Comparison of ENCODE assay signal across 8 cellular contexts in genomic region chr2:7044253-7045250, GRCh38.
DNase-seq lines count a peak whose midpoint lies in the region; ATAC-seq and TF ChIP-seq lines count a peak whose summit lies in the region.

No MANE protein-coding gene starts in this region.

- intact Hi-C loops in lower lobe of right lung (cut with DNase I): loop anchor here (10.0 kb wide), 1 partner anchor 150 kb away; no protein-coding TSS in a partner anchor

- H3K79me2 ChIP-seq in GM23338 (replicated peaks; ENCODE audit: insufficient read depth): no peaks in the 10 kb centered on the region

- DNase-seq in GM03348 (ENCODE audit: low spot score) (peak; percentile 88), GM23338 (ENCODE audit: low spot score) (peak; percentile 76), NCI-H146 (lab: John Stamatoyannopoulos, UW) (peak; percentile 34), dermis blood vessel endothelial cell (peak; percentile 77), lower lobe of right lung (peak; percentile 75), GF-D8 (lab: John Stamatoyannopoulos, UW) (no peak)
- peak; percentile 36 to 59 for DNase-seq in activated CD4-positive, alpha-beta T cell treated with anti-CD3 and anti-CD28 coated beads, Interleukin-2, amount 50 U/mL, for 24 hours (ENCODE audit: low read depth in 1 of 2, low spot score in 1 of 2)
- peak; percentile 31 for DNase-seq in stimulated activated CD8-positive, alpha-beta memory T cell treated with anti-CD3 and anti-CD28 coated beads, Interleukin-15, amount 100 ng/mL, for 1 hour (ENCODE audit: low read depth)

- H3K4me3 Mint-ChIP-seq in GM23338: no peak overlapping the region

- H3K36me3 ChIP-seq in GM23338 (ENCODE audit: insufficient read depth) (no peaks in the 10 kb centered on the region; the same call in 1 of the 2 replicates), lower lobe of right lung (peaks cover 11% of the 10 kb centered on the region)

- H3K27me3 ChIP-seq in GM23338 (ENCODE audit: insufficient read depth): no peaks in the 10 kb centered on the region
- H3K27me3 ChIP-seq in lower lobe of right lung (ENCODE audit: low read depth): no peaks in the 10 kb centered on the region

- ATAC-seq in GM23338 (peak; percentile 79), lower lobe of right lung (peak; percentile 83 to 88)

- peak; percentile 87 to 90 for TF ChIP-seq CTCF in GM23338 (conservative IDR thresholded peaks at IDR 0.05; ENCODE audit: low read depth in 2 of 2)
- peak; percentile 94 for TF ChIP-seq CTCF in lower lobe of right lung (IDR thresholded peaks at IDR 0.05)

- H3K27me3 Mint-ChIP-seq in GM23338 (ENCODE audit: insufficient read depth, low read depth, poor library complexity): peaks cover 10% of the 10 kb centered on the region

- no peaks in the 10 kb centered on the region for H3F3A ChIP-seq in GM23338 (replicated peaks; ENCODE audit: low read depth)

- no peak overlapping the region for H2AFZ ChIP-seq in GM23338

- H4K20me1 ChIP-seq in GM23338 (replicated peaks; ENCODE audit: insufficient read depth): no peaks in the 10 kb centered on the region

- no peaks in the 10 kb centered on the region for H3K9me3 ChIP-seq in lower lobe of right lung

- peaks cover 8% of the 10 kb centered on the region; the same call in 1 of the 2 replicates for H3K4me1 ChIP-seq in GM23338 (ENCODE audit: insufficient read depth)
- H3K4me1 ChIP-seq in lower lobe of right lung: peaks cover 9% of the 10 kb centered on the region

- H3K27ac Mint-ChIP-seq in GM23338: no peak overlapping the region

- H3K4me2 ChIP-seq in GM23338: no peak overlapping the region

- no peaks in the 10 kb centered on the region for H3K9me2 ChIP-seq in GM23338 (ENCODE audit: insufficient read depth)

- H3K4me1 Mint-ChIP-seq in GM23338: peaks cover 15% of the 10 kb centered on the region

- H3K9me3 Mint-ChIP-seq in GM23338: no peaks in the 10 kb centered on the region; the same call in 2 of the 3 replicates

- H3K4me3 ChIP-seq in GM23338 (no peak overlapping the region), lower lobe of right lung (no peak overlapping the region)

- no peaks in the 10 kb centered on the region; the same call in 1 of the 3 replicates for H3K36me3 Mint-ChIP-seq in GM23338 (ENCODE audit: low read depth)

- H3K27ac ChIP-seq in GM23338 (ENCODE audit: low read depth) (no peak overlapping the region), lower lobe of right lung (no peak overlapping the region)

TF ChIP-seq in GM23338, 12 proteins besides CTCF, POLR2A, EP300 and RAD21:
- TF ChIP-seq POLR2AphosphoS5 (IDR thresholded peaks at IDR 0.05; ENCODE audit: low read depth) (no peak), ETS1 (IDR thresholded peaks at IDR 0.05) (no peak)
